1 cellular context compared by ENCODE assay signal in genomic region chr6:27631614-27631925, GRCh38.
TF ChIP-seq lines count a peak whose summit lies in the region.

No MANE protein-coding gene starts in this region.

TF ChIP-seq in SK-N-SH, 30 proteins besides CTCF, POLR2A, EP300 and RAD21 (continued from another document):
- no peak for TF ChIP-seq ZBTB33 (IDR thresholded peaks at IDR 0.05; ENCODE audit: borderline replicate concordance, low read depth)
- TF ChIP-seq RXRA (IDR thresholded peaks at IDR 0.05; ENCODE audit: borderline replicate concordance, low read depth), result no peak
- no peak for TF ChIP-seq MXI1 (IDR thresholded peaks at IDR 0.05; ENCODE audit: low read depth, low read length)
- no peak for TF ChIP-seq JUND (IDR thresholded peaks at IDR 0.05)
- TF ChIP-seq SIN3A (IDR thresholded peaks at IDR 0.05; ENCODE audit: borderline replicate concordance, low read depth, low read length), result no peak
- no peak for TF ChIP-seq YY1 (IDR thresholded peaks at IDR 0.05; ENCODE audit: low read depth)
- no peak for TF ChIP-seq TAF1 (IDR thresholded peaks at IDR 0.05; ENCODE audit: borderline replicate concordance, low read depth, low read length)
- TF ChIP-seq PBX3 (IDR thresholded peaks at IDR 0.05), result no peak
- no peak for TF ChIP-seq TEAD4 (IDR thresholded peaks at IDR 0.05; ENCODE audit: borderline replicate concordance, insufficient read depth)
- TF ChIP-seq REST (IDR thresholded peaks at IDR 0.05; ENCODE audit: low read depth, low read length), result no peak
